Comparison of ENCODE assay signal across 13 cellular contexts in the genomic region with DNA sequence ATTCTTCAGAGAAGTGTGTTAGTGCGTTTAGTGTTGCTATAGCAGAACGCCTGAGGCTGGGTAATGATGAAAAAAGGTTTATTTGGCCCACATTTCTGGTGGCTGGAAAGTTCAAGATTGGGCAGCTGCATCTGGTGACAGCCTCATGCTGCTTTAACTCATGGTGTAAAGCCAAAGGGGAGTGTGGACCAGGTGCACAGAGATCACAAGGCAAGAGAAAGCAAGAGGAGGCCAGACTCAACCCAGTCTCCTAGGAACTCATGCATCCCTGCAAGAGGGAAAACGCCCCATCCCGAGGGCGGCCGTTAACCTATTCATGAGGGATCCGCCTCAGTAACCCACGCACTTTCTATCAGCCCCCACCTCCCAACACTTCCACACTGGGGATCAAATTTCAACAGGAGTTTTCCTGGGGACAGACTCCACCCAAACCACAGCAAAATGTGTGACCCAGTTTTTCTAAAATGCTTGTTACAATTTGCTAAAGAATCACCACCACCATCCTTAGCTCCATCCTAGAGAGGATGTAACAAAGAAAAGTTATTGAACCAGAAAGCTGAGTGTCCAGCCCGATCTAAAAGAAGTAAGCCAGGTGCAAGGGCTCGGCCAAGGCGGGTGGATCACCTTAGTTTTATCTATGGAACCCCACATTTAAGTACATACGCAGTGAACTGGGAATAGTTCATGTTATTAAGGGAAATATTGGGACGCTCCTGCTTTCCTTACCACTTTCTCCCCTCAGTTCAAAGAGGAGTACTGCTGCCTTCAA.
A peak's percentile ranks its signal among the peaks of the same experiment; 100 is the strongest.
DNase-seq lines count a peak whose midpoint lies in the region; ATAC-seq lines count a peak whose summit lies in the region.
"Had no signal": no experiment of that assay in that cellular context is flagged by ENCODE, and none has a peak within 500 bp of the region (broad histone marks: within the 10 kb centered on the region; RNA-seq: fewer than 3 reads in every experiment).

No MANE protein-coding gene starts in this region.

- 56% methylated on average over 11 of the region's 13 CpGs for WGBS in HUES64

- peaks cover 8% of the 10 kb centered on the region for H3K36me3 ChIP-seq in HUES64 (ENCODE audit: insufficient read depth, low read length)
- H3K36me3 ChIP-seq: HAP-1 had no signal

- no peak overlapping the region for H3K4me3 ChIP-seq in HUES64 (ENCODE audit: low read length)
- H3K4me3 ChIP-seq: HAP-1, mucosa of descending colon had no signal

- H3K27ac ChIP-seq in HUES64 (ENCODE audit: low read depth, low read length) (peak overlapping the region; percentile 59; the same call in 1 of the 2 replicates), caudate nucleus (ENCODE audit: low read depth, low read length) (peak overlapping the region; percentile 13)

- H3K27me3 ChIP-seq in HUES64 (ENCODE audit: insufficient read depth, low read length): no peaks in the 10 kb centered on the region

- intact Hi-C loops in sciatic nerve (cut with DNase I): no loop called here

- DNase-seq in caudate nucleus (lab: John Stamatoyannopoulos, UW) (peak in 37 of 61 donors; percentile 16 to 79 (median 47)), inferior parietal cortex (ENCODE audit: extremely low spot score) (peak; percentile 59), sciatic nerve (ENCODE audit: low spot score) (peak; percentile 71)
- DNase-seq: activated B cell treated with CpG ODN at 0.5 μM for 24 hours, dermis blood vessel endothelial cell, mucosa of descending colon, NCI-H345 had no signal

- ATAC-seq in sciatic nerve (peak; percentile 69), HG03520 (IDR thresholded peaks at IDR 0.05; ENCODE audit: unreplicated experiment) (no peak), HG03460 (IDR thresholded peaks at IDR 0.05; ENCODE audit: unreplicated experiment) (no peak), HG03342 (IDR thresholded peaks at IDR 0.05; ENCODE audit: unreplicated experiment) (no peak), HG03108 (IDR thresholded peaks at IDR 0.05; ENCODE audit: unreplicated experiment) (no peak)
- ATAC-seq: mucosa of descending colon had no signal

- no peaks in the 10 kb centered on the region for H3K9me3 ChIP-seq in HUES64 (ENCODE audit: insufficient read depth, low read depth, low read length)
- H3K9me3 ChIP-seq: HAP-1, mucosa of descending colon had no signal

- H3K4me1 ChIP-seq in HUES64 (ENCODE audit: insufficient read depth, low read length): peaks cover 41% of the 10 kb centered on the region
- H3K4me1 ChIP-seq: HAP-1 had no signal

- no peak overlapping the region for H3K9ac ChIP-seq in HUES64 (ENCODE audit: low read depth, low read length)
